2 cellular contexts compared by ENCODE assay signal in genomic region chr9:109198736-109199384, GRCh38.
TF ChIP-seq lines count a peak whose summit lies in the region.

No MANE protein-coding gene starts in this region.

TF ChIP-seq in SK-N-SH treated with all-trans-retinoic acid at 6 μM for 48 hours, 23 proteins besides CTCF, POLR2A, EP300 and RAD21 (continued from another document):
- TF ChIP-seq, protein P1, sequence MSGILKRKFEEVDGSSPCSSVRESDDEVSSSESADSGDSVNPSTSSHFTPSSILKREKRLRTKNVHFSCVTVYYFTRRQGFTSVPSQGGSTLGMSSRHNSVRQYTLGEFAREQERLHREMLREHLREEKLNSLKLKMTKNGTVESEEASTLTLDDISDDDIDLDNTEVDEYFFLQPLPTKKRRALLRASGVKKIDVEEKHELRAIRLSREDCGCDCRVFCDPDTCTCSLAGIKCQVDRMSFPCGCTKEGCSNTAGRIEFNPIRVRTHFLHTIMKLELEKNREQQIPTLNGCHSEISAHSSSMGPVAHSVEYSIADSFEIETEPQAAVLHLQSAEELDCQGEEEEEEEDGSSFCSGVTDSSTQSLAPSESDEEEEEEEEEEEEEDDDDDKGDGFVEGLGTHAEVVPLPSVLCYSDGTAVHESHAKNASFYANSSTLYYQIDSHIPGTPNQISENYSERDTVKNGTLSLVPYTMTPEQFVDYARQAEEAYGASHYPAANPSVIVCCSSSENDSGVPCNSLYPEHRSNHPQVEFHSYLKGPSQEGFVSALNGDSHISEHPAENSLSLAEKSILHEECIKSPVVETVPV (CRISPR knock-in tag; IDR thresholded peaks at IDR 0.05), result no peak
- TF ChIP-seq ZNF8 (CRISPR knock-in tag; IDR thresholded peaks at IDR 0.05) (no peak), RARB (CRISPR knock-in tag; IDR thresholded peaks at IDR 0.05) (no peak), ESRRG (CRISPR knock-in tag; IDR thresholded peaks at IDR 0.05) (no peak), ZFP30 (CRISPR knock-in tag; IDR thresholded peaks at IDR 0.05) (no peak), BACH2 (CRISPR knock-in tag; IDR thresholded peaks at IDR 0.05; ENCODE audit: borderline replicate concordance) (no peak)

TF ChIP-seq in K562, 482 proteins besides CTCF, POLR2A, EP300 and RAD21 (continued from another document):
- TF ChIP-seq C11orf30 (IDR thresholded peaks at IDR 0.05; ENCODE audit: low read depth), result no peak
